ENCODE assay signal across 21 cellular contexts in the genomic region with DNA sequence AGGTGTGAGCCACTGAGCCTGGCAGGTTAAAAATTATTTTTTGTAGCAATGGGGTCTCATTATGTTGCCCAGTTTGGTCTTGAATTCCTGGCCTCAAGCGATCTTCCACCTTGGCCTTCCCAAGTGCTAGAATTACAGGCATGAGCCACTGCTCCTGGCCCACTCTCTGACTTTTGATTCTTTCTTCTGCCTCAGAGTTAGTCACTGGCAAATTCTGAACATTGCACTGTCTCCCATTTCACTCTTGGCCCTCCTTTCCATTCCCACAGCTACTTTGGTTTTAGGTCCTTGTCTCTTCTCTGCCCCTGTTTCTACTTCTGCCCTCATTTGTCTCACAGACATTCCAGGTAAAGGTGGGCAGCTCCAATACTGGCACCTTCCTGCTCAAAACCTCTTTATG. TPM values are rescaled to one million over a fixed set of nuclear protein-coding genes. Genes with fewer than 3 reads are reported as not detected.
A peak's percentile ranks its signal among the peaks of the same experiment; 100 is the strongest.
DNase-seq lines count a peak whose midpoint lies in the region; ATAC-seq and TF ChIP-seq lines count a peak whose summit lies in the region.
"Had no signal": no experiment of that assay in that cellular context is flagged by ENCODE, and none has a peak within 500 bp of the region (broad histone marks: within the 10 kb centered on the region; RNA-seq: fewer than 3 reads in every experiment).

No MANE protein-coding gene starts in this region.

- peaks cover 17% of the 10 kb centered on the region for H3K4me1 Mint-ChIP-seq in T-helper 17 cell

- no peak overlapping the region for H3K4me3 Mint-ChIP-seq in T-helper 17 cell
- H3K4me3 Mint-ChIP-seq: B cell had no signal

- H3K4me1 ChIP-seq in tibial artery = peaks cover 0 to 30% (median 13%) of the 10 kb centered on the region in 4 donors

- intact Hi-C loops in tibial artery (cut with DNase I; ENCODE audit: low total_unique reads) = loop anchor here (10.0 kb wide), 2 partner anchors 152 to 252 kb away; a partner anchor contains a TSS

- DNase-seq in T-helper 17 cell = no peak
- DNase-seq in mesenteric fat pad (ENCODE audit: low spot score) = peak; percentile 3
- DNase-seq in tibial artery = no peak
- DNase-seq in HEK293T (ENCODE audit: extremely low spot score) = no peak
- no peak for DNase-seq in omental fat pad (ENCODE audit: low spot score)
- no peak for DNase-seq in NCI-H82 treated with DMSO at 0.1 percent for 48 hours (lab: John Stamatoyannopoulos, UW; ENCODE audit: unreplicated experiment)
- no peak for DNase-seq in NCI-H1105 treated with DMSO at 0.1 percent for 48 hours (lab: John Stamatoyannopoulos, UW)
- DNase-seq: ACHN; CD4-positive, alpha-beta memory T cell; DMS79; HCEC 1CT; MM.1S; NCI-H1105; NCI-H187 treated with DMSO at 0.1 percent for 48 hours; NCI-H2171 treated with DMSO at 0.1 percent for 48 hours; NCI-H510A treated with DMSO at 0.1 percent for 48 hours; NK-92 treated with Interleukin-12 subunit alpha and Interleukin-12 subunit beta, amount 100 ng/mL, for 24 hours had no signal

- ATAC-seq in T-helper 17 cell = no peak
- ATAC-seq in omental fat pad (ENCODE audit: low FRiP score) = no peak

- CTCF ChIA-PET in HEK293T (lab: Yijun Ruan, JAX) = no interaction called here

- peaks cover 7% of the 10 kb centered on the region for H3K36me3 Mint-ChIP-seq in T-helper 17 cell (ENCODE audit: low read depth)

- H3K27me3 ChIP-seq in tibial artery = no peaks in the 10 kb centered on the region
- H3K27me3 ChIP-seq: SJSA1 had no signal

- peak overlapping the region; percentile 30 for H3K27ac Mint-ChIP-seq in T-helper 17 cell
- H3K27ac Mint-ChIP-seq: B cell had no signal

- no peaks in the 10 kb centered on the region for H3K36me3 ChIP-seq in tibial artery

- TF ChIP-seq CTCF in tibial artery (IDR thresholded peaks at IDR 0.05) (no peak), omental fat pad (IDR thresholded peaks at IDR 0.05) (no peak)

- no peak overlapping the region for H3K4me3 ChIP-seq in tibial artery
- H3K4me3 ChIP-seq: SJSA1 had no signal

- H3K9me3 ChIP-seq in T-helper 17 cell (ENCODE audit: control insufficient read depth, low read length, poor library complexity, severe bottlenecking) (no peaks in the 10 kb centered on the region), tibial artery (no peaks in the 10 kb centered on the region)
- H3K9me3 ChIP-seq: SJSA1 had no signal

- peak overlapping the region; percentile 51 for H3K27ac ChIP-seq in cingulate gyrus (ENCODE audit: low read depth, low read length)
- peak overlapping the region; percentile 74 to 77 for H3K27ac ChIP-seq in tibial artery
- H3K27ac ChIP-seq: RWPE1, SJSA1 had no signal

- POLR2A ChIA-PET in HEK293T (lab: Yijun Ruan, JAX) = no interaction called here

- peaks cover 20% of the 10 kb centered on the region for H3K27me3 Mint-ChIP-seq in T-helper 17 cell

TF ChIP-seq in HEK293T, 16 proteins besides CTCF, POLR2A, EP300 and RAD21:
- TF ChIP-seq, protein P1, sequence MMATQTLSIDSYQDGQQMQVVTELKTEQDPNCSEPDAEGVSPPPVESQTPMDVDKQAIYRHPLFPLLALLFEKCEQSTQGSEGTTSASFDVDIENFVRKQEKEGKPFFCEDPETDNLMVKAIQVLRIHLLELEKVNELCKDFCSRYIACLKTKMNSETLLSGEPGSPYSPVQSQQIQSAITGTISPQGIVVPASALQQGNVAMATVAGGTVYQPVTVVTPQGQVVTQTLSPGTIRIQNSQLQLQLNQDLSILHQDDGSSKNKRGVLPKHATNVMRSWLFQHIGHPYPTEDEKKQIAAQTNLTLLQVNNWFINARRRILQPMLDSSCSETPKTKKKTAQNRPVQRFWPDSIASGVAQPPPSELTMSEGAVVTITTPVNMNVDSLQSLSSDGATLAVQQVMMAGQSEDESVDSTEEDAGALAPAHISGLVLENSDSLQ (IDR thresholded peaks at IDR 0.05) = no peak
- TF ChIP-seq L3MBTL2 (conservative IDR thresholded peaks at IDR 0.05) (no peak), HDGF (IDR thresholded peaks at IDR 0.05; ENCODE audit: borderline replicate concordance) (no peak), TARDBP (IDR thresholded peaks at IDR 0.05) (no peak), ELF4 (IDR thresholded peaks at IDR 0.05) (no peak), FOXA1 (IDR thresholded peaks at IDR 0.05) (no peak), FOXM1 (IDR thresholded peaks at IDR 0.05; ENCODE audit: borderline replicate concordance) (no peak), ZNF384 (IDR thresholded peaks at IDR 0.05) (no peak), NFRKB (IDR thresholded peaks at IDR 0.05) (no peak), SUZ12 (IDR thresholded peaks at IDR 0.05) (no peak), LEF1 (IDR thresholded peaks at IDR 0.05; ENCODE audit: borderline replicate concordance) (no peak), BHLHE40 (IDR thresholded peaks at IDR 0.05; ENCODE audit: borderline replicate concordance) (no peak), CTBP1 (IDR thresholded peaks at IDR 0.05; ENCODE audit: borderline replicate concordance) (no peak), SP1 (IDR thresholded peaks at IDR 0.05) (no peak)

RNA-seq across cellular contexts. Expression of a gene that starts 29.4 kb away (rescaled TPM):
- total RNA-seq in T-helper 17 cell = 10 to 100 TPM; 19.4 to 21.3 TPM
- total RNA-seq in mesenteric fat pad = 28.0 TPM
- total RNA-seq in omental fat pad = 10 to 100 TPM; 25.9 to 34.2 (median 34.1) TPM
